1 cellular context compared by ENCODE assay signal in the genomic region with DNA sequence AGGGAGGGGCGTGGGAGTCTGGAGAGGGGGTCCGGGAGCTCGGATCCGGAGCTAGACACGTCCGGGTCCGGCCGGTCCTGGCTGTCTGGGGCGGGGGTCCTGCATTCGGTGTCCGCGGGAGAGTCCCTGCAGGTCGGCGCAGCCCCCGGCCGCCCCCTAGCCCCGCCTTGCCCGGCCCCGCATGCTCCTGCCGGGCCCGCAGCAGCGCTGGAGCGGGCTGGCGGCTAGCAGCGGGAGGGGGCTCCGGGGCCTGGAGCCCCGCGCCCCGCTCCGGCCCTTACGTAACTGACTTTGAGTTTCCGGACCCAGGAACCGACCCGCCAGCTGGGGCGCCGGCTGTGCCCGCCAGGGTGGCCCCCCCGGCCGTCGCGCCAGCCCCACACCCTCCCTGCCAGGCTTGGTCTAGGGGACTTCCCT.
TF ChIP-seq lines count a peak whose summit lies in the region.

No MANE protein-coding gene starts in this region.

TF ChIP-seq in HepG2, 621 proteins besides CTCF, POLR2A, EP300 and RAD21 (continued from another document and continues in another):
- TF ChIP-seq, protein P1, sequence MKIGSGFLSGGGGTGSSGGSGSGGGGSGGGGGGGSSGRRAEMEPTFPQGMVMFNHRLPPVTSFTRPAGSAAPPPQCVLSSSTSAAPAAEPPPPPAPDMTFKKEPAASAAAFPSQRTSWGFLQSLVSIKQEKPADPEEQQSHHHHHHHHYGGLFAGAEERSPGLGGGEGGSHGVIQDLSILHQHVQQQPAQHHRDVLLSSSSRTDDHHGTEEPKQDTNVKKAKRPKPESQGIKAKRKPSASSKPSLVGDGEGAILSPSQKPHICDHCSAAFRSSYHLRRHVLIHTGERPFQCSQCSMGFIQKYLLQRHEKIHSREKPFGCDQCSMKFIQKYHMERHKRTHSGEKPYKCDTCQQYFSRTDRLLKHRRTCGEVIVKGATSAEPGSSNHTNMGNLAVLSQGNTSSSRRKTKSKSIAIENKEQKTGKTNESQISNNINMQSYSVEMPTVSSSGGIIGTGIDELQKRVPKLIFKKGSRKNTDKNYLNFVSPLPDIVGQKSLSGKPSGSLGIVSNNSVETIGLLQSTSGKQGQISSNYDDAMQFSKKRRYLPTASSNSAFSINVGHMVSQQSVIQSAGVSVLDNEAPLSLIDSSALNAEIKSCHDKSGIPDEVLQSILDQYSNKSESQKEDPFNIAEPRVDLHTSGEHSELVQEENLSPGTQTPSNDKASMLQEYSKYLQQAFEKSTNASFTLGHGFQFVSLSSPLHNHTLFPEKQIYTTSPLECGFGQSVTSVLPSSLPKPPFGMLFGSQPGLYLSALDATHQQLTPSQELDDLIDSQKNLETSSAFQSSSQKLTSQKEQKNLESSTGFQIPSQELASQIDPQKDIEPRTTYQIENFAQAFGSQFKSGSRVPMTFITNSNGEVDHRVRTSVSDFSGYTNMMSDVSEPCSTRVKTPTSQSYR (CRISPR knock-in tag; IDR thresholded peaks at IDR 0.05; ENCODE audit: borderline replicate concordance), result no peak
- TF ChIP-seq PAX8 (CRISPR knock-in tag; IDR thresholded peaks at IDR 0.05; ENCODE audit: borderline replicate concordance), result 0 out of 2 replicates have a peak, but pooled peaks have one; percentile 59
- TF ChIP-seq GLI4 (CRISPR knock-in tag; IDR thresholded peaks at IDR 0.05; ENCODE audit: borderline replicate concordance), result no peak
- TF ChIP-seq KMT2B (CRISPR knock-in tag; IDR thresholded peaks at IDR 0.05), result no peak
- TF ChIP-seq REPIN1 (CRISPR knock-in tag; IDR thresholded peaks at IDR 0.05; ENCODE audit: borderline replicate concordance, low read depth), result no peak
- TF ChIP-seq, protein P2, sequence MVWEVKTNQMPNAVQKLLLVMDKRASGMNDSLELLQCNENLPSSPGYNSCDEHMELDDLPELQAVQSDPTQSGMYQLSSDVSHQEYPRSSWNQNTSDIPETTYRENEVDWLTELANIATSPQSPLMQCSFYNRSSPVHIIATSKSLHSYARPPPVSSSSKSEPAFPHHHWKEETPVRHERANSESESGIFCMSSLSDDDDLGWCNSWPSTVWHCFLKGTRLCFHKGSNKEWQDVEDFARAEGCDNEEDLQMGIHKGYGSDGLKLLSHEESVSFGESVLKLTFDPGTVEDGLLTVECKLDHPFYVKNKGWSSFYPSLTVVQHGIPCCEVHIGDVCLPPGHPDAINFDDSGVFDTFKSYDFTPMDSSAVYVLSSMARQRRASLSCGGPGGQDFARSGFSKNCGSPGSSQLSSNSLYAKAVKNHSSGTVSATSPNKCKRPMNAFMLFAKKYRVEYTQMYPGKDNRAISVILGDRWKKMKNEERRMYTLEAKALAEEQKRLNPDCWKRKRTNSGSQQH (CRISPR knock-in tag; IDR thresholded peaks at IDR 0.05; ENCODE audit: low read depth), result no peak
- TF ChIP-seq ZNF670 (CRISPR knock-in tag; IDR thresholded peaks at IDR 0.05; ENCODE audit: borderline replicate concordance), result no peak
- TF ChIP-seq SP2 (CRISPR knock-in tag; IDR thresholded peaks at IDR 0.05), result no peak
- no peak for TF ChIP-seq SOX13 (IDR thresholded peaks at IDR 0.05)
- TF ChIP-seq SOX13 (CRISPR knock-in tag; conservative IDR thresholded peaks at IDR 0.05 in 1 of 2, IDR thresholded peaks at IDR 0.05 in 1 of 2), result no peak
- TF ChIP-seq KAT2B (IDR thresholded peaks at IDR 0.05; ENCODE audit: borderline replicate concordance, low read depth, low read length), result no peak
- TF ChIP-seq, protein P3, sequence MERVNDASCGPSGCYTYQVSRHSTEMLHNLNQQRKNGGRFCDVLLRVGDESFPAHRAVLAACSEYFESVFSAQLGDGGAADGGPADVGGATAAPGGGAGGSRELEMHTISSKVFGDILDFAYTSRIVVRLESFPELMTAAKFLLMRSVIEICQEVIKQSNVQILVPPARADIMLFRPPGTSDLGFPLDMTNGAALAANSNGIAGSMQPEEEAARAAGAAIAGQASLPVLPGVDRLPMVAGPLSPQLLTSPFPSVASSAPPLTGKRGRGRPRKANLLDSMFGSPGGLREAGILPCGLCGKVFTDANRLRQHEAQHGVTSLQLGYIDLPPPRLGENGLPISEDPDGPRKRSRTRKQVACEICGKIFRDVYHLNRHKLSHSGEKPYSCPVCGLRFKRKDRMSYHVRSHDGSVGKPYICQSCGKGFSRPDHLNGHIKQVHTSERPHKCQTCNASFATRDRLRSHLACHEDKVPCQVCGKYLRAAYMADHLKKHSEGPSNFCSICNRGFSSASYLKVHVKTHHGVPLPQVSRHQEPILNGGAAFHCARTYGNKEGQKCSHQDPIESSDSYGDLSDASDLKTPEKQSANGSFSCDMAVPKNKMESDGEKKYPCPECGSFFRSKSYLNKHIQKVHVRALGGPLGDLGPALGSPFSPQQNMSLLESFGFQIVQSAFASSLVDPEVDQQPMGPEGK (CRISPR knock-in tag; IDR thresholded peaks at IDR 0.05), result peak; percentile 92
- TF ChIP-seq, protein P4, sequence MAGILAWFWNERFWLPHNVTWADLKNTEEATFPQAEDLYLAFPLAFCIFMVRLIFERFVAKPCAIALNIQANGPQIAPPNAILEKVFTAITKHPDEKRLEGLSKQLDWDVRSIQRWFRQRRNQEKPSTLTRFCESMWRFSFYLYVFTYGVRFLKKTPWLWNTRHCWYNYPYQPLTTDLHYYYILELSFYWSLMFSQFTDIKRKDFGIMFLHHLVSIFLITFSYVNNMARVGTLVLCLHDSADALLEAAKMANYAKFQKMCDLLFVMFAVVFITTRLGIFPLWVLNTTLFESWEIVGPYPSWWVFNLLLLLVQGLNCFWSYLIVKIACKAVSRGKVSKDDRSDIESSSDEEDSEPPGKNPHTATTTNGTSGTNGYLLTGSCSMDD (CRISPR knock-in tag; IDR thresholded peaks at IDR 0.05), result no peak
- TF ChIP-seq CENPX (CRISPR knock-in tag; IDR thresholded peaks at IDR 0.05), result no peak
- TF ChIP-seq ZNF589 (CRISPR knock-in tag; conservative IDR thresholded peaks at IDR 0.05), result no peak
- TF ChIP-seq JARID2 (CRISPR knock-in tag; IDR thresholded peaks at IDR 0.05; ENCODE audit: insufficient replicate concordance), result no peak
- no peak for TF ChIP-seq U2AF2 (IDR thresholded peaks at IDR 0.05; ENCODE audit: low read depth, low read length)
- TF ChIP-seq, protein P5, sequence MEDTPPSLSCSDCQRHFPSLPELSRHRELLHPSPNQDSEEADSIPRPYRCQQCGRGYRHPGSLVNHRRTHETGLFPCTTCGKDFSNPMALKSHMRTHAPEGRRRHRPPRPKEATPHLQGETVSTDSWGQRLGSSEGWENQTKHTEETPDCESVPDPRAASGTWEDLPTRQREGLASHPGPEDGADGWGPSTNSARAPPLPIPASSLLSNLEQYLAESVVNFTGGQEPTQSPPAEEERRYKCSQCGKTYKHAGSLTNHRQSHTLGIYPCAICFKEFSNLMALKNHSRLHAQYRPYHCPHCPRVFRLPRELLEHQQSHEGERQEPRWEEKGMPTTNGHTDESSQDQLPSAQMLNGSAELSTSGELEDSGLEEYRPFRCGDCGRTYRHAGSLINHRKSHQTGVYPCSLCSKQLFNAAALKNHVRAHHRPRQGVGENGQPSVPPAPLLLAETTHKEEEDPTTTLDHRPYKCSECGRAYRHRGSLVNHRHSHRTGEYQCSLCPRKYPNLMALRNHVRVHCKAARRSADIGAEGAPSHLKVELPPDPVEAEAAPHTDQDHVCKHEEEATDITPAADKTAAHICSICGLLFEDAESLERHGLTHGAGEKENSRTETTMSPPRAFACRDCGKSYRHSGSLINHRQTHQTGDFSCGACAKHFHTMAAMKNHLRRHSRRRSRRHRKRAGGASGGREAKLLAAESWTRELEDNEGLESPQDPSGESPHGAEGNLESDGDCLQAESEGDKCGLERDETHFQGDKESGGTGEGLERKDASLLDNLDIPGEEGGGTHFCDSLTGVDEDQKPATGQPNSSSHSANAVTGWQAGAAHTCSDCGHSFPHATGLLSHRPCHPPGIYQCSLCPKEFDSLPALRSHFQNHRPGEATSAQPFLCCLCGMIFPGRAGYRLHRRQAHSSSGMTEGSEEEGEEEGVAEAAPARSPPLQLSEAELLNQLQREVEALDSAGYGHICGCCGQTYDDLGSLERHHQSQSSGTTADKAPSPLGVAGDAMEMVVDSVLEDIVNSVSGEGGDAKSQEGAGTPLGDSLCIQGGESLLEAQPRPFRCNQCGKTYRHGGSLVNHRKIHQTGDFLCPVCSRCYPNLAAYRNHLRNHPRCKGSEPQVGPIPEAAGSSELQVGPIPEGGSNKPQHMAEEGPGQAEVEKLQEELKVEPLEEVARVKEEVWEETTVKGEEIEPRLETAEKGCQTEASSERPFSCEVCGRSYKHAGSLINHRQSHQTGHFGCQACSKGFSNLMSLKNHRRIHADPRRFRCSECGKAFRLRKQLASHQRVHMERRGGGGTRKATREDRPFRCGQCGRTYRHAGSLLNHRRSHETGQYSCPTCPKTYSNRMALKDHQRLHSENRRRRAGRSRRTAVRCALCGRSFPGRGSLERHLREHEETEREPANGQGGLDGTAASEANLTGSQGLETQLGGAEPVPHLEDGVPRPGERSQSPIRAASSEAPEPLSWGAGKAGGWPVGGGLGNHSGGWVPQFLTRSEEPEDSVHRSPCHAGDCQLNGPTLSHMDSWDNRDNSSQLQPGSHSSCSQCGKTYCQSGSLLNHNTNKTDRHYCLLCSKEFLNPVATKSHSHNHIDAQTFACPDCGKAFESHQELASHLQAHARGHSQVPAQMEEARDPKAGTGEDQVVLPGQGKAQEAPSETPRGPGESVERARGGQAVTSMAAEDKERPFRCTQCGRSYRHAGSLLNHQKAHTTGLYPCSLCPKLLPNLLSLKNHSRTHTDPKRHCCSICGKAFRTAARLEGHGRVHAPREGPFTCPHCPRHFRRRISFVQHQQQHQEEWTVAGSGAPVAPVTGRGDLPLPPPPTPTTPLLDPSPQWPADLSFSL (CRISPR knock-in tag; IDR thresholded peaks at IDR 0.05), result peak; percentile 70
- no peak for TF ChIP-seq GATA4 (IDR thresholded peaks at IDR 0.05; ENCODE audit: borderline replicate concordance, low read depth)
- no peak for TF ChIP-seq HMG20B (CRISPR knock-in tag; conservative IDR thresholded peaks at IDR 0.05)
- TF ChIP-seq, protein P6, sequence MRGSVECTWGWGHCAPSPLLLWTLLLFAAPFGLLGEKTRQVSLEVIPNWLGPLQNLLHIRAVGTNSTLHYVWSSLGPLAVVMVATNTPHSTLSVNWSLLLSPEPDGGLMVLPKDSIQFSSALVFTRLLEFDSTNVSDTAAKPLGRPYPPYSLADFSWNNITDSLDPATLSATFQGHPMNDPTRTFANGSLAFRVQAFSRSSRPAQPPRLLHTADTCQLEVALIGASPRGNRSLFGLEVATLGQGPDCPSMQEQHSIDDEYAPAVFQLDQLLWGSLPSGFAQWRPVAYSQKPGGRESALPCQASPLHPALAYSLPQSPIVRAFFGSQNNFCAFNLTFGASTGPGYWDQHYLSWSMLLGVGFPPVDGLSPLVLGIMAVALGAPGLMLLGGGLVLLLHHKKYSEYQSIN (CRISPR knock-in tag; IDR thresholded peaks at IDR 0.05; ENCODE audit: borderline replicate concordance), result no peak
- no peak for TF ChIP-seq ATF7 (IDR thresholded peaks at IDR 0.05)
- TF ChIP-seq ATF7 (CRISPR knock-in tag; IDR thresholded peaks at IDR 0.05), result no peak
- no peak for TF ChIP-seq SMAD3 (CRISPR knock-in tag; IDR thresholded peaks at IDR 0.05)
- TF ChIP-seq ZNF709 (CRISPR knock-in tag; IDR thresholded peaks at IDR 0.05), result peak; percentile 85
- no peak for TF ChIP-seq TAF1 (CRISPR knock-in tag; IDR thresholded peaks at IDR 0.05)
- TF ChIP-seq IKZF4 (CRISPR knock-in tag; IDR thresholded peaks at IDR 0.05; ENCODE audit: borderline replicate concordance, low read depth, not compliant biosample characterization), result no peak
- no peak for TF ChIP-seq ERF (CRISPR knock-in tag; IDR thresholded peaks at IDR 0.05)
- TF ChIP-seq ZFP82 (CRISPR knock-in tag; IDR thresholded peaks at IDR 0.05; ENCODE audit: borderline replicate concordance), result peak; percentile 51; the same call in 1 of the 2 replicates
- TF ChIP-seq SIN3B (IDR thresholded peaks at IDR 0.05; ENCODE audit: low read length), result no peak
- no peak for TF ChIP-seq RNF2 (conservative IDR thresholded peaks at IDR 0.05; ENCODE audit: low read depth)
- TF ChIP-seq, protein P7, sequence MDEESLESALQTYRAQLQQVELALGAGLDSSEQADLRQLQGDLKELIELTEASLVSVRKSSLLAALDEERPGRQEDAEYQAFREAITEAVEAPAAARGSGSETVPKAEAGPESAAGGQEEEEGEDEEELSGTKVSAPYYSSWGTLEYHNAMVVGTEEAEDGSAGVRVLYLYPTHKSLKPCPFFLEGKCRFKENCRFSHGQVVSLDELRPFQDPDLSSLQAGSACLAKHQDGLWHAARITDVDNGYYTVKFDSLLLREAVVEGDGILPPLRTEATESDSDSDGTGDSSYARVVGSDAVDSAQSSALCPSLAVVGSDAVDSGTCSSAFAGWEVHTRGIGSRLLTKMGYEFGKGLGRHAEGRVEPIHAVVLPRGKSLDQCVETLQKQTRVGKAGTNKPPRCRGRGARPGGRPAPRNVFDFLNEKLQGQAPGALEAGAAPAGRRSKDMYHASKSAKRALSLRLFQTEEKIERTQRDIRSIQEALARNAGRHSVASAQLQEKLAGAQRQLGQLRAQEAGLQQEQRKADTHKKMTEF (CRISPR knock-in tag; IDR thresholded peaks at IDR 0.05), result no peak
- no peak for TF ChIP-seq SATB2 (CRISPR knock-in tag; IDR thresholded peaks at IDR 0.05)
- TF ChIP-seq U2AF1 (optimal IDR thresholded peaks at IDR 0.05; ENCODE audit: low read depth, low read length), result no peak
- no peak for TF ChIP-seq FOXM1 (CRISPR knock-in tag; IDR thresholded peaks at IDR 0.05)
- TF ChIP-seq ZNF251 (CRISPR knock-in tag; IDR thresholded peaks at IDR 0.05), result no peak
- TF ChIP-seq ZNF572 (CRISPR knock-in tag; IDR thresholded peaks at IDR 0.05), result no peak
- TF ChIP-seq ZNF33A (CRISPR knock-in tag; IDR thresholded peaks at IDR 0.05; ENCODE audit: borderline replicate concordance), result no peak
- TF ChIP-seq KAT8 (CRISPR knock-in tag; IDR thresholded peaks at IDR 0.05), result no peak
- TF ChIP-seq, protein P8, sequence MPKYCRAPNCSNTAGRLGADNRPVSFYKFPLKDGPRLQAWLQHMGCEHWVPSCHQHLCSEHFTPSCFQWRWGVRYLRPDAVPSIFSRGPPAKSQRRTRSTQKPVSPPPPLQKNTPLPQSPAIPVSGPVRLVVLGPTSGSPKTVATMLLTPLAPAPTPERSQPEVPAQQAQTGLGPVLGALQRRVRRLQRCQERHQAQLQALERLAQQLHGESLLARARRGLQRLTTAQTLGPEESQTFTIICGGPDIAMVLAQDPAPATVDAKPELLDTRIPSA (CRISPR knock-in tag; IDR thresholded peaks at IDR 0.05; ENCODE audit: borderline replicate concordance), result no peak
- no peak for TF ChIP-seq ZNF367 (CRISPR knock-in tag; IDR thresholded peaks at IDR 0.05; ENCODE audit: borderline replicate concordance)
- TF ChIP-seq, protein P9, sequence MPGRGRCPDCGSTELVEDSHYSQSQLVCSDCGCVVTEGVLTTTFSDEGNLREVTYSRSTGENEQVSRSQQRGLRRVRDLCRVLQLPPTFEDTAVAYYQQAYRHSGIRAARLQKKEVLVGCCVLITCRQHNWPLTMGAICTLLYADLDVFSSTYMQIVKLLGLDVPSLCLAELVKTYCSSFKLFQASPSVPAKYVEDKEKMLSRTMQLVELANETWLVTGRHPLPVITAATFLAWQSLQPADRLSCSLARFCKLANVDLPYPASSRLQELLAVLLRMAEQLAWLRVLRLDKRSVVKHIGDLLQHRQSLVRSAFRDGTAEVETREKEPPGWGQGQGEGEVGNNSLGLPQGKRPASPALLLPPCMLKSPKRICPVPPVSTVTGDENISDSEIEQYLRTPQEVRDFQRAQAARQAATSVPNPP (CRISPR knock-in tag; IDR thresholded peaks at IDR 0.05), result no peak
- no peak for TF ChIP-seq ZFP36L2 (CRISPR knock-in tag; IDR thresholded peaks at IDR 0.05)
- 0 out of 2 replicates have a peak, but pooled peaks have one; percentile 10 for TF ChIP-seq ZNF441 (CRISPR knock-in tag; IDR thresholded peaks at IDR 0.05; ENCODE audit: borderline replicate concordance)
- no peak for TF ChIP-seq ZMYM4 (CRISPR knock-in tag; IDR thresholded peaks at IDR 0.05)
- TF ChIP-seq TCF12 (IDR thresholded peaks at IDR 0.05), result no peak
- TF ChIP-seq TCF12 (CRISPR knock-in tag; IDR thresholded peaks at IDR 0.05), result peak; percentile 62; the same call in 1 of the 2 replicates
